2 cellular contexts compared by ENCODE assay signal in the genomic region with DNA sequence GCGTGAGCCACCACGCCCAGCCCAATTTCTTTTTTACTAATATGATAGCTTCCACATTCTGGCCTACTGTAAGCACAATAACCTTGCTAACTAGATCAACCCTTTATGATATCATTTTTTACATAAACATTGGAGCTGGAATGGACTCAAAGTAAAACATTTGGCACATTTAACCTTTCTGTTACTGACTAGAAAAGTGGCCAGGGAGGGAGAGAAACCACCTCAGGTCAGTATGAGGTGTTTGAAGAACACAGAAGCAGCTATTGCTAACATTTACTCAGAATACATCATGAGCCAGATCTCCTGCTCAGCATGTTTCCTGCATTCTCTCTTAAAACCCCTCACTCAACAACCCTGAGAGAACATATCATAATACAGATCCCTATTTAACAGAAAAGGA.
TF ChIP-seq lines count a peak whose summit lies in the region.

No MANE protein-coding gene starts in this region.

TF ChIP-seq in IMR-90, 13 proteins besides CTCF, POLR2A, EP300 and RAD21 (continued from another document):
- TF ChIP-seq FOS (IDR thresholded peaks at IDR 0.05; ENCODE audit: low read depth, low read length) (no peak), MAFK (IDR thresholded peaks at IDR 0.05; ENCODE audit: low read depth, low read length) (no peak), MXI1 (IDR thresholded peaks at IDR 0.05; ENCODE audit: borderline replicate concordance, low read depth, low read length) (no peak), CEBPB (IDR thresholded peaks at IDR 0.05; ENCODE audit: low read depth, low read length) (no peak), BHLHE40 (IDR thresholded peaks at IDR 0.05; ENCODE audit: low read depth, low read length) (no peak), SMC3 (IDR thresholded peaks at IDR 0.05; ENCODE audit: low read depth, low read length) (no peak), RCOR1 (IDR thresholded peaks at IDR 0.05; ENCODE audit: insufficient replicate concordance, low read length) (no peak)

TF ChIP-seq in WTC11, 78 proteins besides CTCF, POLR2A, EP300 and RAD21:
- TF ChIP-seq, protein P1, sequence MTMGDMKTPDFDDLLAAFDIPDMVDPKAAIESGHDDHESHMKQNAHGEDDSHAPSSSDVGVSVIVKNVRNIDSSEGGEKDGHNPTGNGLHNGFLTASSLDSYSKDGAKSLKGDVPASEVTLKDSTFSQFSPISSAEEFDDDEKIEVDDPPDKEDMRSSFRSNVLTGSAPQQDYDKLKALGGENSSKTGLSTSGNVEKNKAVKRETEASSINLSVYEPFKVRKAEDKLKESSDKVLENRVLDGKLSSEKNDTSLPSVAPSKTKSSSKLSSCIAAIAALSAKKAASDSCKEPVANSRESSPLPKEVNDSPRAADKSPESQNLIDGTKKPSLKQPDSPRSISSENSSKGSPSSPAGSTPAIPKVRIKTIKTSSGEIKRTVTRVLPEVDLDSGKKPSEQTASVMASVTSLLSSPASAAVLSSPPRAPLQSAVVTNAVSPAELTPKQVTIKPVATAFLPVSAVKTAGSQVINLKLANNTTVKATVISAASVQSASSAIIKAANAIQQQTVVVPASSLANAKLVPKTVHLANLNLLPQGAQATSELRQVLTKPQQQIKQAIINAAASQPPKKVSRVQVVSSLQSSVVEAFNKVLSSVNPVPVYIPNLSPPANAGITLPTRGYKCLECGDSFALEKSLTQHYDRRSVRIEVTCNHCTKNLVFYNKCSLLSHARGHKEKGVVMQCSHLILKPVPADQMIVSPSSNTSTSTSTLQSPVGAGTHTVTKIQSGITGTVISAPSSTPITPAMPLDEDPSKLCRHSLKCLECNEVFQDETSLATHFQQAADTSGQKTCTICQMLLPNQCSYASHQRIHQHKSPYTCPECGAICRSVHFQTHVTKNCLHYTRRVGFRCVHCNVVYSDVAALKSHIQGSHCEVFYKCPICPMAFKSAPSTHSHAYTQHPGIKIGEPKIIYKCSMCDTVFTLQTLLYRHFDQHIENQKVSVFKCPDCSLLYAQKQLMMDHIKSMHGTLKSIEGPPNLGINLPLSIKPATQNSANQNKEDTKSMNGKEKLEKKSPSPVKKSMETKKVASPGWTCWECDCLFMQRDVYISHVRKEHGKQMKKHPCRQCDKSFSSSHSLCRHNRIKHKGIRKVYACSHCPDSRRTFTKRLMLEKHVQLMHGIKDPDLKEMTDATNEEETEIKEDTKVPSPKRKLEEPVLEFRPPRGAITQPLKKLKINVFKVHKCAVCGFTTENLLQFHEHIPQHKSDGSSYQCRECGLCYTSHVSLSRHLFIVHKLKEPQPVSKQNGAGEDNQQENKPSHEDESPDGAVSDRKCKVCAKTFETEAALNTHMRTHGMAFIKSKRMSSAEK (CRISPR knock-in tag; IDR thresholded peaks at IDR 0.05; ENCODE audit: borderline replicate concordance): no peak
- TF ChIP-seq ZBTB21 (CRISPR knock-in tag; IDR thresholded peaks at IDR 0.05; ENCODE audit: borderline replicate concordance): no peak
TF ChIP-seq in WTC11: peak in this region for 0.
